ENCODE assay signal across 10 cellular contexts in genomic region chr10:5466451-5466996, GRCh38. TPM values are rescaled to one million over a fixed set of nuclear protein-coding genes. Genes with fewer than 3 reads are reported as not detected.
DNase-seq lines count a peak whose midpoint lies in the region; ATAC-seq and TF ChIP-seq lines count a peak whose summit lies in the region.
"Had no signal": no experiment of that assay in that cellular context is flagged by ENCODE, and none has a peak within 500 bp of the region (broad histone marks: within the 10 kb centered on the region; RNA-seq: fewer than 3 reads in every experiment).

No MANE protein-coding gene starts in this region.

- WGBS in spleen, 5 donors: 48 to 60% (median 54%) methylated on average over 11 of the region's 11 CpGs

- H3K36me3 Mint-ChIP-seq in stimulated activated memory B cell treated with anti-CD40 and anti-IgM and Interleukin-4, amounts not matched to agents 10 μg/mL and 1 μg/mL and 100 μg/mL, for 72 hours: no peaks in the 10 kb centered on the region

- H3K36me3 ChIP-seq in Panc1 (ENCODE audit: control insufficient read depth, insufficient read depth, low read length): no peaks in the 10 kb centered on the region
- no peaks in the 10 kb centered on the region for H3K36me3 ChIP-seq in iPS-15b (ENCODE audit: control insufficient read depth, insufficient read depth, low read length)
- no peaks in the 10 kb centered on the region for H3K36me3 ChIP-seq in spleen

- H3K4me3 Mint-ChIP-seq in stimulated activated memory B cell treated with anti-CD40 and anti-IgM and Interleukin-4, amounts not matched to agents 10 μg/mL and 1 μg/mL and 100 μg/mL, for 72 hours: no peak overlapping the region
- H3K4me3 Mint-ChIP-seq: central memory CD8-positive, alpha-beta T cell had no signal

- peaks cover 6% of the 10 kb centered on the region for H3K9me3 Mint-ChIP-seq in stimulated activated memory B cell treated with anti-CD40 and anti-IgM and Interleukin-4, amounts not matched to agents 10 μg/mL and 1 μg/mL and 100 μg/mL, for 72 hours
- H3K9me3 Mint-ChIP-seq: central memory CD8-positive, alpha-beta T cell had no signal

- H3K9me3 ChIP-seq in Panc1 (ENCODE audit: control insufficient read depth, insufficient read depth, low read depth, low read length) (no peaks in the 10 kb centered on the region), iPS-15b (ENCODE audit: control insufficient read depth, insufficient read depth, low read length) (peaks cover 13% of the 10 kb centered on the region), spleen (peaks cover 0 to 9% (median 6%) of the 10 kb centered on the region in 8 donors)

- in situ Hi-C loops in Panc1 (cut with HindIII; ENCODE audit: low pct_unique_long_range_greater_than_20kb, low sequenced_read_pairs): no loop called here

- TF ChIP-seq CTCF in Panc1 (IDR thresholded peaks at IDR 0.05) (no peak), spleen (IDR thresholded peaks at IDR 0.05 in 8 of 11, conservative IDR thresholded peaks at IDR 0.05 in 3 of 11) (no peak)

- ATAC-seq in Panc1: peak; percentile 53; the same call in 1 of the 2 replicates
- ATAC-seq in stimulated activated memory B cell treated with anti-CD40 and anti-IgM and Interleukin-4, amounts not matched to agents 10 μg/mL and 1 μg/mL and 100 μg/mL, for 72 hours: peak; percentile 21
- ATAC-seq in GM18873 (IDR thresholded peaks at IDR 0.05; ENCODE audit: low FRiP score, unreplicated experiment): no peak

- H3K4me3 ChIP-seq in Panc1 (ENCODE audit: low read depth in 2 of 2, low read length in 2 of 2) (no peak overlapping the region), iPS-15b (ENCODE audit: low read depth, low read length) (peak overlapping the region; percentile 11), spleen (no peak overlapping the region)

- intact Hi-C loops in Panc1 (cut with micrococcal nuclease; ENCODE audit: unreplicated experiment): no loop called here
- intact Hi-C loops in spleen (cut with DNase I; ENCODE audit: low total_unique reads): no loop called here

- CTCF ChIA-PET in Panc1 (lab: Charles Lee): interaction anchor here (0.5 kb wide), 1 partner anchor 190 kb away, joined by 3 read pairs; no protein-coding TSS in a partner anchor

- peaks cover 9% of the 10 kb centered on the region for H3K4me1 Mint-ChIP-seq in stimulated activated memory B cell treated with anti-CD40 and anti-IgM and Interleukin-4, amounts not matched to agents 10 μg/mL and 1 μg/mL and 100 μg/mL, for 72 hours
- H3K4me1 Mint-ChIP-seq: central memory CD8-positive, alpha-beta T cell had no signal

- H3K4me1 ChIP-seq in Panc1 (ENCODE audit: control insufficient read depth, insufficient read depth, low read length) (no peaks in the 10 kb centered on the region), iPS-15b (ENCODE audit: control insufficient read depth, insufficient read depth, low read length) (peaks cover 15% of the 10 kb centered on the region), spleen (peaks cover 0 to 9% (median 2%) of the 10 kb centered on the region in 6 donors)

- BruUV-seq in Panc1 (replicated peaks; lab: Mats Ljungman, UMichigan): no TSS peak

- POLR2A ChIA-PET in Panc1 (lab: Charles Lee): no interaction called here

- H3K27me3 ChIP-seq in Panc1 (ENCODE audit: control insufficient read depth, insufficient read depth, low read length): no peaks in the 10 kb centered on the region
- no peaks in the 10 kb centered on the region for H3K27me3 ChIP-seq in iPS-15b (ENCODE audit: control insufficient read depth, insufficient read depth, low read length)
- no peaks in the 10 kb centered on the region for H3K27me3 ChIP-seq in spleen (replicated peaks in 1 of 7)

- peak; percentile 86 for DNase-seq in HT-29 (ENCODE audit: low spot score)
- DNase-seq in Panc1 (ENCODE audit: low read depth, low spot score): no peak
- no peak for DNase-seq in effector CD4-positive, alpha-beta T cell
- DNase-seq in spleen: no peak
- DNase-seq in DMS114 treated with DMSO at 0.1 percent for 48 hours (lab: John Stamatoyannopoulos, UW; ENCODE audit: unreplicated experiment): no peak

- H3K27ac Mint-ChIP-seq in stimulated activated memory B cell treated with anti-CD40 and anti-IgM and Interleukin-4, amounts not matched to agents 10 μg/mL and 1 μg/mL and 100 μg/mL, for 72 hours: no peak overlapping the region

- peak overlapping the region; percentile 67 for H3K9ac ChIP-seq in iPS-15b (ENCODE audit: low read depth, low read length)

- no peak overlapping the region for H3K27ac ChIP-seq in Panc1 (ENCODE audit: low read length)
- no peak overlapping the region for H3K27ac ChIP-seq in spleen

- TF ChIP-seq POLR2A in spleen (IDR thresholded peaks at IDR 0.05): no peak

- H3K27me3 Mint-ChIP-seq in stimulated activated memory B cell treated with anti-CD40 and anti-IgM and Interleukin-4, amounts not matched to agents 10 μg/mL and 1 μg/mL and 100 μg/mL, for 72 hours: peaks cover 9% of the 10 kb centered on the region
- H3K27me3 Mint-ChIP-seq: central memory CD8-positive, alpha-beta T cell had no signal

RNA-seq across cellular contexts. Expression of gene CALML5, which starts 32.8 kb away (rescaled TPM):
- 0.71 and 1.7 TPM in 2 replicates for total RNA-seq in HT-29 (2014; rRNA removed; shearing (Covaris generic))
- total RNA-seq in Panc1 (2021; ENCODE audit: unreplicated experiment) (not detected), spleen (not detected)
- polyA plus RNA-seq in Panc1 (2012; ENCODE audit: insufficient read length): not detected
- under 1 TPM in 1 of 3 donors, not detected in 2; 0.13 TPM for polyA plus RNA-seq in spleen
- total RNA-seq: SK-MEL-5 had no signal

RNA-seq across cellular contexts. Expression of gene NET1, which starts 54.2 kb away (rescaled TPM):
- total RNA-seq in HT-29 (2014; rRNA removed; shearing (Covaris generic)): 72.8 and 82.1 TPM in 2 replicates
- total RNA-seq in Panc1 (2021; ENCODE audit: unreplicated experiment): 28.6 TPM
- polyA plus RNA-seq in Panc1 (2012; ENCODE audit: insufficient read length): 18.6 TPM
- 10 to 100 TPM in 6 of 7 donors, 1 to 10 TPM in 1; 4.6 to 19.5 (median 14.7) TPM for total RNA-seq in spleen
- 1 to 10 TPM; 6.1 to 8.2 (median 6.9) TPM for polyA plus RNA-seq in spleen

RNA-seq across cellular contexts. Expression of gene CALML3, which starts 58.2 kb away (rescaled TPM):
- not detected in 2 replicates for total RNA-seq in HT-29 (2014; rRNA removed; shearing (Covaris generic))
- total RNA-seq in Panc1 (2021; ENCODE audit: unreplicated experiment) (not detected), spleen (not detected)
- polyA plus RNA-seq in Panc1 (2012; ENCODE audit: insufficient read length): not detected
- under 1 TPM in 1 of 3 donors, not detected in 2; 0.10 TPM for polyA plus RNA-seq in spleen
- total RNA-seq: SK-MEL-5 had no signal
